8 cellular contexts compared by ENCODE assay signal in genomic region chr10:70364001-70364771, GRCh38. TPM values are rescaled to one million over a fixed set of nuclear protein-coding genes. Genes with fewer than 3 reads are reported as not detected.
DNase-seq lines count a peak whose midpoint lies in the region; ATAC-seq, FAIRE-seq and TF ChIP-seq lines count a peak whose summit lies in the region.

No MANE protein-coding gene starts in this region.

- H3K4me1 Mint-ChIP-seq in activated CD4-positive, alpha-beta memory T cell treated with anti-CD3 and anti-CD28 coated beads for 36 hours (ENCODE audit: low read depth), result peaks cover 7% of the 10 kb centered on the region

- TF ChIP-seq CTCF in lung (IDR thresholded peaks at IDR 0.05; ENCODE audit: control extremely low read depth, extremely low read depth), result peak; percentile 99

- no peak overlapping the region for H3K4me3 Mint-ChIP-seq in activated CD4-positive, alpha-beta memory T cell treated with anti-CD3 and anti-CD28 coated beads for 36 hours

- peaks cover 11 to 14% of the 10 kb centered on the region in 2 donors for H3K4me1 ChIP-seq in duodenal mucosa (ENCODE audit: control insufficient read depth in 1 of 2, insufficient read depth in 2 of 2, low read length in 2 of 2)
- H3K4me1 ChIP-seq in lung (ENCODE audit: control insufficient read depth in 2 of 2, insufficient read depth in 2 of 2, low read length in 2 of 2), result peaks cover 0 to 10% of the 10 kb centered on the region in 2 donors

- H3K9me3 Mint-ChIP-seq in activated CD4-positive, alpha-beta memory T cell treated with anti-CD3 and anti-CD28 coated beads for 36 hours, result no peaks in the 10 kb centered on the region

- H3K27me3 ChIP-seq in duodenal mucosa (ENCODE audit: control insufficient read depth in 1 of 2, insufficient read depth in 2 of 2, low read length in 2 of 2), result no peaks in the 10 kb centered on the region
- H3K27me3 ChIP-seq in lung (ENCODE audit: control insufficient read depth, insufficient read depth), result no peaks in the 10 kb centered on the region

- peak; percentile 81 for ATAC-seq in HG03439 (IDR thresholded peaks at IDR 0.05; ENCODE audit: unreplicated experiment)
- peak; percentile 94 for ATAC-seq in lung (ENCODE audit: insufficient read depth, low FRiP score)

- H3K4me3 ChIP-seq in duodenal mucosa (ENCODE audit: low read depth in 1 of 2, low read length in 2 of 2) (peak overlapping the region in 1 of 2 donors; percentile 2), lung (no peak overlapping the region)

- WGBS in lung, 2 donors, result 13 to 27% methylated on average over 13 to 14 of the region's 14 CpGs

- FAIRE-seq in GM19239 (lab: Jason Lieb, UNC), result peak; percentile 96

- H3K36me3 Mint-ChIP-seq in activated CD4-positive, alpha-beta memory T cell treated with anti-CD3 and anti-CD28 coated beads for 36 hours, result no peaks in the 10 kb centered on the region

- DNase-seq in AML-193 (lab: John Stamatoyannopoulos, UW) (peak; percentile 94 to 95), GM19239 (ENCODE audit: insufficient read length, low spot score) (peak; percentile 72), NCI-H82 treated with DMSO at 0.1 percent for 48 hours (lab: John Stamatoyannopoulos, UW; ENCODE audit: unreplicated experiment) (peak; percentile 27), lung (ENCODE audit: low spot score) (peak; percentile 94)
- DNase-seq in activated CD4-positive, alpha-beta memory T cell treated with anti-CD3 and anti-CD28 coated beads for 36 hours, result peak; percentile 91
- peak; percentile 56 to 74 (median 67) for DNase-seq in stimulated activated CD4-positive, alpha-beta T cell treated with anti-CD3 and anti-CD28 coated beads, TNF-alpha, amount 100 ng/mL, for 1 hour (ENCODE audit: low read depth in 3 of 3, low spot score in 1 of 3)

- POLR2A ChIA-PET in activated CD4-positive, alpha-beta memory T cell treated with anti-CD3 and anti-CD28 coated beads for 36 hours (lab: Charles Lee), result interaction anchor here (0.5 to 1.8 kb wide), 4 partner anchors 113 to 143 kb away, joined by 3 to 9 read pairs (median 4); partner anchors contain the start of gene PPA1

- H3K27ac ChIP-seq in duodenal mucosa (ENCODE audit: low read depth, low read length), result peak overlapping the region; percentile 27
- H3K27ac ChIP-seq in lung (ENCODE audit: low read depth in 1 of 2, low read length in 1 of 2), result peak overlapping the region in 1 of 2 donors; percentile 95

- H3K9ac ChIP-seq in duodenal mucosa (ENCODE audit: low read depth in 1 of 2, low read length in 2 of 2), result peak overlapping the region in 1 of 2 donors; percentile 15

- no peak overlapping the region for H3K27ac Mint-ChIP-seq in activated CD4-positive, alpha-beta memory T cell treated with anti-CD3 and anti-CD28 coated beads for 36 hours

- H3K9me3 ChIP-seq in duodenal mucosa (ENCODE audit: control insufficient read depth in 1 of 2, low read length in 2 of 2) (no peaks in the 10 kb centered on the region), lung (ENCODE audit: control insufficient read depth in 2 of 2, insufficient read depth in 1 of 2, low read length in 1 of 2) (no peaks in the 10 kb centered on the region)

- H3K36me3 ChIP-seq in duodenal mucosa (ENCODE audit: control insufficient read depth in 1 of 2, insufficient read depth in 2 of 2, low read length in 2 of 2) (peaks cover 0 to 3% of the 10 kb centered on the region in 2 donors), lung (ENCODE audit: control insufficient read depth in 2 of 2, insufficient read depth in 2 of 2, low read length in 2 of 2) (no peaks in the 10 kb centered on the region)

- H3K27me3 Mint-ChIP-seq in activated CD4-positive, alpha-beta memory T cell treated with anti-CD3 and anti-CD28 coated beads for 36 hours, result no peaks in the 10 kb centered on the region

- intact Hi-C loops in activated CD4-positive, alpha-beta memory T cell treated with anti-CD3 and anti-CD28 coated beads for 36 hours (cut with micrococcal nuclease), result loop anchor here (1.0 to 5.0 kb wide), 3 partner anchors 143 to 272 kb away; no protein-coding TSS in a partner anchor

- CTCF ChIA-PET in activated CD4-positive, alpha-beta memory T cell treated with anti-CD3 and anti-CD28 coated beads for 36 hours (lab: Charles Lee), result interaction anchor here (0.6 to 12.3 kb wide), 48 partner anchors 9 to 621 kb away, joined by 3 to 383 read pairs (median 4); partner anchors contain the start of genes EIF4EBP2, LRRC20, PPA1 and SAR1A

RNA-seq across cellular contexts. Expression of gene LRRC20, which starts 18.2 kb away (rescaled TPM):
- total RNA-seq in activated CD4-positive, alpha-beta memory T cell treated with anti-CD3 and anti-CD28 coated beads for 36 hours, result 10 to 100 TPM; 10.6 to 12.0 TPM
- 10 to 100 TPM in 1 of 2 donors, 1 to 10 TPM in 1; 4.6 to 13.4 TPM for total RNA-seq in lung
- polyA plus RNA-seq in lung, result 10 to 100 TPM in 1 of 2 donors, 1 to 10 TPM in 1; 5.9 to 10.0 TPM

RNA-seq across cellular contexts. Expression of gene EIF4EBP2, which starts 39.8 kb away (rescaled TPM):
- 10 to 100 TPM; 27.1 to 27.5 TPM for total RNA-seq in activated CD4-positive, alpha-beta memory T cell treated with anti-CD3 and anti-CD28 coated beads for 36 hours
- 10 to 100 TPM; 59.7 to 63.3 TPM for total RNA-seq in lung
- 10 to 100 TPM; 21.8 to 22.9 TPM for polyA plus RNA-seq in lung

Comparison
In these comparisons a context has a peak if more than half of its experiments do, and no peak if none do; other contexts are left out.
1. DNase-seq: peak in every context shown above with its lines; median percentile 94 in AML-193; 94 in lung; 91 in activated CD4-positive, alpha-beta memory T cell treated with anti-CD3 and anti-CD28 coated beads for 36 hours; 72 in GM19239; 67 in stimulated activated CD4-positive, alpha-beta T cell treated with anti-CD3 and anti-CD28 coated beads, TNF-alpha, amount 100 ng/mL, for 1 hour; 27 in NCI-H82 treated with DMSO at 0.1 percent for 48 hours.